12 cellular contexts compared by ENCODE assay signal in the genomic region with DNA sequence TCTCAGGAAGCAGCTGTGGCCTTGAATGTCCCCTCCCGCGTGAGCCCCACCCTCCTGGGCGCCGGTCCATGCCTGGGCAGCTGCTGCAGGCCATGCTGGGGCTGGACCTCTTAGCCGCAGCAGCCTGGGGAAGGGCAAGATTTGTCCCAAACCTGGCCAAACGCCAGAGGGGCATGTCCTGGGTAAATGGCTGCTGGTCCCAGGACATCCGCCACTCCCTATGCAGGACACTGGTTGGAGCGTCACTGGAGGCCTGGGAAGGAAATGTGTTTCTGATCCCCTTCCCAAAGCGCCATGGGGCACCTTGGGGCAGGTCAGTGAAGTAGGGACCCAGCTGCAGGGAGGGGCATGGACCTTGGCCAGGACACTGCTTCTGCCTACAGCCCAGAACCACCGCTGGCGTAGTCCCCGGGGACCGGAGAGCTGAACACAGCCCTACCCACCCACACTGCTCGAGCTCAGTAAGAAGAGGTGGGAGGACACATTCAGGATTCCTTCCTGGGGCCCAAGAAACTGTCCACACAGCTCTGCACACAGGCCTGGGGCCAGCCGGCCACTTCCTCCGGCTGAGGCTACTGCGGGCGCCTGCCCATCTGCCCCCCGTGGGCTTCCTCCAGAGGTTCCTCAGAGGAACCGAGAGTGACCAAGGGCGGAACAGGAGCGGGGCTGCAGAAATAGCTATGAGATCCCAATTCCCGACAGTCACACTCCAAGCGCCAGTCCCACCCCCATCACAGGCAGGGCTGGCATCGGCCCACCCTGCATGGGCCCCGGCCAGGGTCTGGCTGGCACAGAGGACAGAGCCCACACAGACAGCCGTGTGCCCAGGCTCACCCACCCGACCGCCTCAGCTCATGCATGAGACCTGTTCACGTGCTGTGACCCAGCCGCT. TPM values are rescaled to one million over a fixed set of nuclear protein-coding genes. Genes with fewer than 3 reads are reported as not detected.
DNase-seq lines count a peak whose midpoint lies in the region; ATAC-seq and TF ChIP-seq lines count a peak whose summit lies in the region.
"Had no signal": no experiment of that assay in that cellular context is flagged by ENCODE, and none has a peak within 500 bp of the region (broad histone marks: within the 10 kb centered on the region; RNA-seq: fewer than 3 reads in every experiment).

No MANE protein-coding gene starts in this region.

- H3K27ac ChIP-seq in SJCRH30 (peak overlapping the region; percentile 49), thoracic aorta (peak overlapping the region in 1 of 2 donors; percentile 72)
- H3K27ac ChIP-seq: Peyer's patch had no signal

- H3K4me1 ChIP-seq in SJCRH30 (peaks cover 55% of the 10 kb centered on the region), thoracic aorta (ENCODE audit: control insufficient read depth in 1 of 2, low read depth in 2 of 2) (peaks cover 43 to 60% of the 10 kb centered on the region in 2 donors), HAP-1 (no peaks in the 10 kb centered on the region)

- peak overlapping the region; percentile 16 for H3K4me3 ChIP-seq in SJCRH30
- H3K4me3 ChIP-seq in thoracic aorta: peak overlapping the region; percentile 51
- no peak overlapping the region for H3K4me3 ChIP-seq in HAP-1
- H3K4me3 ChIP-seq: Peyer's patch had no signal

- ATAC-seq in thoracic aorta (ENCODE audit: insufficient number of reproducible peaks, low FRiP score, low read depth): no peak
- no peak for ATAC-seq in HG02798 (IDR thresholded peaks at IDR 0.05; ENCODE audit: poor library complexity, unreplicated experiment)
- ATAC-seq: CD8-positive, alpha-beta T cell had no signal

- peak; percentile 92 to 96 for DNase-seq in SJCRH30
- DNase-seq in fibroblast of gingiva (ENCODE audit: low read depth): peak; percentile 55
- peak; percentile 41 to 54 for DNase-seq in lung microvascular endothelial cell (ENCODE audit: low read depth in 2 of 2)
- DNase-seq in thoracic aorta (ENCODE audit: low spot score): no peak
- DNase-seq in HAP-1 (ENCODE audit: low spot score in 2 of 2): no peak
- no peak for DNase-seq in NOMO-1 (lab: John Stamatoyannopoulos, UW; ENCODE audit: unreplicated experiment in 2 of 2)
- DNase-seq: activated naive CD8-positive, alpha-beta T cell treated with anti-CD3 and anti-CD28 coated beads, Interleukin-2, amount 10 ng/mL, durations not matched to agents 7 days and 5 days; CD8-positive, alpha-beta T cell; NCI-H2171 treated with DMSO at 0.1 percent for 48 hours; nephron progenitor cell had no signal

- H3K27me3 ChIP-seq in SJCRH30 (no peaks in the 10 kb centered on the region), thoracic aorta (replicated peaks; ENCODE audit: insufficient read depth) (no peaks in the 10 kb centered on the region), HAP-1 (ENCODE audit: low read depth) (no peaks in the 10 kb centered on the region)
- H3K27me3 ChIP-seq: Peyer's patch had no signal

- in situ Hi-C loops in HAP-1 (cut with MboI; ENCODE audit: low sequenced_read_pairs): no loop called here

- H3K36me3 ChIP-seq in SJCRH30 (no peaks in the 10 kb centered on the region), thoracic aorta (no peaks in the 10 kb centered on the region), HAP-1 (replicated peaks) (no peaks in the 10 kb centered on the region)
- H3K36me3 ChIP-seq: Peyer's patch had no signal

- TF ChIP-seq CTCF in thoracic aorta (IDR thresholded peaks at IDR 0.05): no peak

- H3K9me3 ChIP-seq in SJCRH30 (replicated peaks): no peaks in the 10 kb centered on the region
- no peaks in the 10 kb centered on the region for H3K9me3 ChIP-seq in thoracic aorta
- no peaks in the 10 kb centered on the region for H3K9me3 ChIP-seq in HAP-1
- H3K9me3 ChIP-seq: Peyer's patch had no signal

RNA-seq across cellular contexts. Expression of a gene that starts 10.8 kb away (rescaled TPM):
- total RNA-seq in SJCRH30 (2014; rRNA removed; shearing (Covaris generic)): 3.7 and 5.3 TPM in 2 replicates
- total RNA-seq in lung microvascular endothelial cell: 17.9 and 20.9 TPM in 2 replicates
- 10 to 100 TPM; 23.4 to 32.9 TPM for total RNA-seq in thoracic aorta

RNA-seq across cellular contexts. Expression of a gene that starts 36.3 kb away (rescaled TPM):
- total RNA-seq in SJCRH30 (2014; rRNA removed; shearing (Covaris generic)): 4.1 and 4.6 TPM in 2 replicates
- total RNA-seq in lung microvascular endothelial cell (3.3 and 5.2 TPM in 2 replicates), thoracic aorta (10 to 100 TPM in 1 of 2 donors, 1 to 10 TPM in 1; 9.5 to 48.2 TPM)

RNA-seq across cellular contexts. Expression of a gene that starts 52.1 kb away (rescaled TPM):
- 63.5 and 64.7 TPM in 2 replicates for total RNA-seq in SJCRH30 (2014; rRNA removed; shearing (Covaris generic))
- total RNA-seq in lung microvascular endothelial cell (12.9 and 15.1 TPM in 2 replicates), thoracic aorta (10 to 100 TPM; 15.3 to 38.9 TPM)

RNA-seq across cellular contexts. Expression of a gene that starts 52.9 kb away (rescaled TPM):
- 0.14 and 0.20 TPM in 2 replicates for total RNA-seq in SJCRH30 (2014; rRNA removed; shearing (Covaris generic))
- total RNA-seq in lung microvascular endothelial cell (not detected in 2 replicates), thoracic aorta (under 1 TPM in 1 of 2 donors, not detected in 1; 0.81 TPM)
- total RNA-seq: activated naive CD8-positive, alpha-beta T cell treated with anti-CD3 and anti-CD28 coated beads, Interleukin-2, amount 10 ng/mL, durations not matched to agents 7 days and 5 days; CD8-positive, alpha-beta T cell; Peyer's patch had no signal

Comparison
In these comparisons a context has a peak if more than half of its experiments do, and no peak if none do; other contexts are left out.
1. DNase-seq: peak in SJCRH30 (2 of 2), fibroblast of gingiva (single experiment) and lung microvascular endothelial cell (2 of 2); none in thoracic aorta (single experiment), HAP-1 (0 of 2) and NOMO-1 (0 of 2).